ENCODE assay signal across 15 cellular contexts in genomic region chr16:52592778-52593177, GRCh38. TPM values are rescaled to one million over a fixed set of nuclear protein-coding genes. Genes with fewer than 3 reads are reported as not detected.
A peak's percentile ranks its signal among the peaks of the same experiment; 100 is the strongest.
DNase-seq lines count a peak whose midpoint lies in the region; ATAC-seq lines count a peak whose summit lies in the region.
"Had no signal": no experiment of that assay in that cellular context is flagged by ENCODE, and none has a peak within 500 bp of the region (broad histone marks: within the 10 kb centered on the region; RNA-seq: fewer than 3 reads in every experiment).

No MANE protein-coding gene starts in this region.

- no peak overlapping the region for H2AFZ ChIP-seq in Karpas-422 (ENCODE audit: low read length)

- H4K20me1 ChIP-seq in Karpas-422 (ENCODE audit: insufficient read depth, low read depth, low read length), result no peaks in the 10 kb centered on the region
- H4K20me1 ChIP-seq: BLaER1 treated with 17β-estradiol and CSF1 and Interleukin-3, amounts not matched to agents 10 nM and 100 nM had no signal

- no peaks in the 10 kb centered on the region for H3K9me2 ChIP-seq in Karpas-422 (replicated peaks; ENCODE audit: insufficient read depth, low read length)

- H3K79me2 ChIP-seq in Karpas-422 (ENCODE audit: low read length), result no peaks in the 10 kb centered on the region

- H3K9ac ChIP-seq in Karpas-422 (ENCODE audit: low read length), result no peak overlapping the region
- H3K9ac ChIP-seq: BLaER1 treated with 17β-estradiol and CSF1 and Interleukin-3, amounts not matched to agents 10 nM and 100 nM had no signal

- no peak overlapping the region for H3K4me2 ChIP-seq in Karpas-422 (ENCODE audit: low read depth, low read length, poor library complexity, severe bottlenecking)
- H3K4me2 ChIP-seq: BLaER1 treated with 17β-estradiol and CSF1 and Interleukin-3, amounts not matched to agents 10 nM and 100 nM had no signal

- H3K4me3 ChIP-seq in Karpas-422 (ENCODE audit: low read length), result no peak overlapping the region
- H3K4me3 ChIP-seq: BLaER1 treated with 17β-estradiol and CSF1 and Interleukin-3, amounts not matched to agents 10 nM and 100 nM; HAP-1 had no signal

- H3K4me1 ChIP-seq in Karpas-422 (ENCODE audit: low read length), result no peaks in the 10 kb centered on the region
- H3K4me1 ChIP-seq: BLaER1 treated with 17β-estradiol and CSF1 and Interleukin-3, amounts not matched to agents 10 nM and 100 nM; HAP-1 had no signal

- no peaks in the 10 kb centered on the region for H3K9me3 ChIP-seq in Karpas-422 (ENCODE audit: low read length)
- H3K9me3 ChIP-seq: HAP-1 had no signal

- peak; percentile 44 for DNase-seq in ELF-1 (ENCODE audit: low read depth, low spot score)
- peak; percentile 96 for DNase-seq in NCI-H82 (lab: John Stamatoyannopoulos, UW)
- peak; percentile 10 for DNase-seq in foreskin melanocyte
- peak; percentile 20 for DNase-seq in mucosa of gallbladder (ENCODE audit: low spot score)
- no peak for DNase-seq in Ammon's horn (ENCODE audit: low spot score)
- DNase-seq in SHP77 treated with DMSO at 0.1 percent for 48 hours (lab: John Stamatoyannopoulos, UW), result no peak
- DNase-seq in Karpas-422, result no peak
- DNase-seq: 8988T; Calu3; CD8-positive, alpha-beta T cell; GDM1 had no signal

- no peaks in the 10 kb centered on the region for H3K27me3 ChIP-seq in Karpas-422 (ENCODE audit: low read length)
- H3K27me3 ChIP-seq: BLaER1 treated with 17β-estradiol and CSF1 and Interleukin-3, amounts not matched to agents 10 nM and 100 nM had no signal

- no peak overlapping the region for H3K27ac ChIP-seq in Karpas-422 (ENCODE audit: low read length)
- H3K27ac ChIP-seq: BLaER1 treated with 17β-estradiol and CSF1 and Interleukin-3, amounts not matched to agents 10 nM and 100 nM had no signal

- no peak for ATAC-seq in GM19452 (IDR thresholded peaks at IDR 0.05; ENCODE audit: unreplicated experiment)
- ATAC-seq: CD8-positive, alpha-beta T cell had no signal

- no peaks in the 10 kb centered on the region for H3K36me3 ChIP-seq in Karpas-422 (ENCODE audit: insufficient read depth, low read length)
- H3K36me3 ChIP-seq: BLaER1 treated with 17β-estradiol and CSF1 and Interleukin-3, amounts not matched to agents 10 nM and 100 nM; HAP-1 had no signal

RNA-seq across cellular contexts. Expression of gene TOX3, which starts 45.8 kb away (rescaled TPM):
- total RNA-seq in mucosa of gallbladder, result 38.8 TPM
- not detected in 2 replicates for total RNA-seq in Karpas-422 (2014; rRNA removed; shearing (Covaris generic); ENCODE audit: low replicate concordance)
- total RNA-seq: B cell; CD8-positive, alpha-beta T cell had no signal

Comparison
In these comparisons a context has a peak if more than half of its experiments do, and no peak if none do; other contexts are left out.
1. DNase-seq: peak in ELF-1 (single experiment), NCI-H82 (single experiment), foreskin melanocyte (single experiment) and mucosa of gallbladder (single experiment); none in Ammon's horn (single experiment), SHP77 treated with DMSO at 0.1 percent for 48 hours (single experiment) and Karpas-422 (single experiment).
2. RNA of gene TOX3, which starts 45.8 kb away (total RNA-seq): 38.8 TPM in mucosa of gallbladder (single experiment); not detected in Karpas-422; every median in the first group is over 10 times any median in the second.